In the genomic region with DNA sequence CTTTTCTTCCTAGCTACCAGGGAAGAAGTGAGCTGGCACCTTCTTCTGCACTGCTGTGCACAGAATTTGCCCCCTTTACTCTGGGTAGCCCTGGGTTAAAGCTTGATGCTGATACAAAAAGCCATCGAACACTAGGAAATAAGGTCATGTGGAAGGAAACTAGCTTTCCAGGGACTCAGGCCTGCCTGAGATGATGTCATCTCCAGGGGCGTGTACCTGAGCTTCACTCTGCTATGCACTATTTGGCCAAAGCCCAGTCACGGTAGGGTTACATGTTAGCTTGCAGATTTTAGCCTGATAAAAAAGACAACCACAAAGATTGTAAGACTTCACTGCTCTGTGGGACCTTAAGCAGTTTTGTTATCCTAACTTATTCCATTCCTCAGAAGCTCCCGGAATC, we compare ENCODE assay signal across 15 cellular contexts. TPM values are rescaled to one million over a fixed set of nuclear protein-coding genes. Genes with fewer than 3 reads are reported as not detected.
A peak's percentile ranks its signal among the peaks of the same experiment; 100 is the strongest.
DNase-seq lines count a peak whose midpoint lies in the region; ATAC-seq, FAIRE-seq and TF ChIP-seq lines count a peak whose summit lies in the region.
"Had no signal": no experiment of that assay in that cellular context is flagged by ENCODE, and none has a peak within 500 bp of the region (broad histone marks: within the 10 kb centered on the region; RNA-seq: fewer than 3 reads in every experiment).

No MANE protein-coding gene starts in this region.

- no peak for TF ChIP-seq POLR2A in gastroesophageal sphincter (IDR thresholded peaks at IDR 0.05)

- H3K4me1 Mint-ChIP-seq in activated naive CD8-positive, alpha-beta T cell treated with anti-CD3 and anti-CD28 coated beads, Interleukin-2, amount 10 ng/mL, durations not matched to agents 7 days and 5 days = peaks cover 26% of the 10 kb centered on the region
- peaks cover 64% of the 10 kb centered on the region for H3K4me1 Mint-ChIP-seq in activated naive CD8-positive, alpha-beta T cell treated with anti-CD3 and anti-CD28 coated beads for 36 hours
- H3K4me1 Mint-ChIP-seq: B cell had no signal

- no peak overlapping the region for H3K27ac Mint-ChIP-seq in activated naive CD8-positive, alpha-beta T cell treated with anti-CD3 and anti-CD28 coated beads, Interleukin-2, amount 10 ng/mL, durations not matched to agents 7 days and 5 days
- H3K27ac Mint-ChIP-seq in activated naive CD8-positive, alpha-beta T cell treated with anti-CD3 and anti-CD28 coated beads for 36 hours = no peak overlapping the region
- H3K27ac Mint-ChIP-seq: B cell had no signal

- ATAC-seq in activated naive CD8-positive, alpha-beta T cell treated with anti-CD3 and anti-CD28 coated beads, Interleukin-2, amount 10 ng/mL, durations not matched to agents 7 days and 5 days (ENCODE audit: low read depth) = peak; percentile 34
- ATAC-seq in Right ventricle myocardium inferior (no peak), gastroesophageal sphincter (no peak), GM18858 (IDR thresholded peaks at IDR 0.05; ENCODE audit: unreplicated experiment) (no peak)

- no peaks in the 10 kb centered on the region for H3K27me3 Mint-ChIP-seq in activated naive CD8-positive, alpha-beta T cell treated with anti-CD3 and anti-CD28 coated beads, Interleukin-2, amount 10 ng/mL, durations not matched to agents 7 days and 5 days
- no peaks in the 10 kb centered on the region for H3K27me3 Mint-ChIP-seq in activated naive CD8-positive, alpha-beta T cell treated with anti-CD3 and anti-CD28 coated beads for 36 hours

- H3K4me1 ChIP-seq in keratinocyte (ENCODE audit: control insufficient read depth, extremely low read depth, insufficient read depth, low read length) = peaks cover 24% of the 10 kb centered on the region
- no peaks in the 10 kb centered on the region for H3K4me1 ChIP-seq in urinary bladder (ENCODE audit: insufficient read depth)
- H3K4me1 ChIP-seq in gastroesophageal sphincter = no peaks in the 10 kb centered on the region

- H3K79me2 ChIP-seq in keratinocyte (ENCODE audit: control insufficient read depth, insufficient read depth, low read length) = no peaks in the 10 kb centered on the region

- no peak overlapping the region for H3K4me3 Mint-ChIP-seq in activated naive CD8-positive, alpha-beta T cell treated with anti-CD3 and anti-CD28 coated beads, Interleukin-2, amount 10 ng/mL, durations not matched to agents 7 days and 5 days
- H3K4me3 Mint-ChIP-seq in activated naive CD8-positive, alpha-beta T cell treated with anti-CD3 and anti-CD28 coated beads for 36 hours = no peak overlapping the region
- H3K4me3 Mint-ChIP-seq: B cell had no signal

- H3K9ac ChIP-seq in keratinocyte (ENCODE audit: control insufficient read depth, extremely low read depth, insufficient read depth, low read length) = no peak overlapping the region

- no peaks in the 10 kb centered on the region for H3K9me3 Mint-ChIP-seq in activated naive CD8-positive, alpha-beta T cell treated with anti-CD3 and anti-CD28 coated beads, Interleukin-2, amount 10 ng/mL, durations not matched to agents 7 days and 5 days
- H3K9me3 Mint-ChIP-seq in activated naive CD8-positive, alpha-beta T cell treated with anti-CD3 and anti-CD28 coated beads for 36 hours = no peaks in the 10 kb centered on the region

- H3K27ac ChIP-seq in VCaP (peak overlapping the region; percentile 78), keratinocyte (ENCODE audit: control insufficient read depth, insufficient read depth, low read length) (no peak overlapping the region), urinary bladder (ENCODE audit: low read depth) (peak overlapping the region; percentile 3), gastroesophageal sphincter (no peak overlapping the region)

- POLR2A ChIA-PET in activated naive CD8-positive, alpha-beta T cell treated with anti-CD3 and anti-CD28 coated beads, Interleukin-2, amount 10 ng/mL, durations not matched to agents 7 days and 5 days (lab: Charles Lee) = interaction anchor here (1.4 kb wide), 1 partner anchor 11 kb away, joined by 4 read pairs; no protein-coding TSS in a partner anchor

- peak; percentile 96 for FAIRE-seq in keratinocyte (lab: Jason Lieb, UNC)

- TF ChIP-seq EP300 in gastroesophageal sphincter (IDR thresholded peaks at IDR 0.05) = no peak

- H4K20me1 ChIP-seq in keratinocyte (ENCODE audit: control insufficient read depth, extremely low read depth, insufficient read depth, low read length) = no peaks in the 10 kb centered on the region

- 50% methylated on average over 4 of the region's 4 CpGs for WGBS in urinary bladder
- WGBS in gastroesophageal sphincter (ENCODE audit: low coverage in 1 of 2), 2 donors = 33 to 67% methylated on average over 1 to 2 of the region's 4 CpGs

- no peaks in the 10 kb centered on the region for H3K36me3 Mint-ChIP-seq in activated naive CD8-positive, alpha-beta T cell treated with anti-CD3 and anti-CD28 coated beads, Interleukin-2, amount 10 ng/mL, durations not matched to agents 7 days and 5 days
- peaks cover 2% of the 10 kb centered on the region for H3K36me3 Mint-ChIP-seq in activated naive CD8-positive, alpha-beta T cell treated with anti-CD3 and anti-CD28 coated beads for 36 hours

- DNase-seq in activated naive CD8-positive, alpha-beta T cell treated with anti-CD3 and anti-CD28 coated beads, Interleukin-2, amount 10 ng/mL, durations not matched to agents 7 days and 5 days = no peak
- DNase-seq in activated naive CD8-positive, alpha-beta T cell treated with anti-CD3 and anti-CD28 coated beads for 36 hours = no peak
- DNase-seq in keratinocyte (ENCODE audit: low read depth, low spot score) (no peak), Right ventricle myocardium inferior (ENCODE audit: missing footprints) (no peak)
- DNase-seq: activated CD8-positive, alpha-beta memory T cell treated with anti-CD3 and anti-CD28 coated beads for 24 hours; amniotic stem cell; HCEC 1CT; NCI-H1694 treated with DMSO at 0.1 percent for 48 hours had no signal

- no peak overlapping the region for H2AFZ ChIP-seq in keratinocyte (ENCODE audit: control insufficient read depth, low read length)

- H3K9me1 ChIP-seq in keratinocyte (ENCODE audit: control insufficient read depth, extremely low read depth, insufficient read depth, low read length) = no peaks in the 10 kb centered on the region

- H3K4me3 ChIP-seq in keratinocyte (ENCODE audit: control insufficient read depth in 2 of 3, extremely low read depth in 1 of 3, insufficient read depth in 2 of 3, low read depth in 1 of 3, low read length in 3 of 3) (no peak overlapping the region), urinary bladder (ENCODE audit: low read depth, low read length) (no peak overlapping the region), gastroesophageal sphincter (no peak overlapping the region)

- H3K27me3 ChIP-seq in keratinocyte (ENCODE audit: control insufficient read depth, extremely low read depth, insufficient read depth, low read length) (peaks cover 3% of the 10 kb centered on the region), gastroesophageal sphincter (peaks cover 10% of the 10 kb centered on the region)

- H3K36me3 ChIP-seq in keratinocyte (ENCODE audit: control insufficient read depth in 2 of 2, extremely low read depth in 1 of 2, insufficient read depth in 2 of 2, low read length in 2 of 2) = no peaks in the 10 kb centered on the region
- H3K36me3 ChIP-seq in urinary bladder (ENCODE audit: insufficient read depth) = no peaks in the 10 kb centered on the region
- H3K36me3 ChIP-seq in gastroesophageal sphincter = no peaks in the 10 kb centered on the region

- no peak overlapping the region for H3K4me2 ChIP-seq in keratinocyte (ENCODE audit: control insufficient read depth, extremely low read depth, insufficient read depth, low read depth, low read length)

- H3K9me3 ChIP-seq in keratinocyte (ENCODE audit: control insufficient read depth, low read depth, low read length) (no peaks in the 10 kb centered on the region), gastroesophageal sphincter (no peaks in the 10 kb centered on the region)

- TF ChIP-seq CTCF in VCaP (conservative IDR thresholded peaks at IDR 0.05) = no peak
- TF ChIP-seq CTCF in keratinocyte (optimal IDR thresholded peaks at IDR 0.05 in 1 of 3, IDR thresholded peaks at IDR 0.05 in 1 of 3, conservative IDR thresholded peaks at IDR 0.05 in 1 of 3; ENCODE audit: extremely low read depth in 1 of 3, insufficient read depth in 2 of 3, low read length in 3 of 3) = no peak
- TF ChIP-seq CTCF in gastroesophageal sphincter (IDR thresholded peaks at IDR 0.05) = no peak

- intact Hi-C loops in Right ventricle myocardium inferior (cut with DNase I) = no loop called here

- dilution Hi-C loops in keratinocyte (cut with MboI; ENCODE audit: extremely low pct_ligation_motif_present, low sequenced_read_pairs) = no loop called here

RNA-seq across cellular contexts. Expression of a gene that starts 20.4 kb away (rescaled TPM):
- under 1 TPM; 0.14 to 0.23 TPM for total RNA-seq in activated naive CD8-positive, alpha-beta T cell treated with anti-CD3 and anti-CD28 coated beads, Interleukin-2, amount 10 ng/mL, durations not matched to agents 7 days and 5 days
- total RNA-seq in activated naive CD8-positive, alpha-beta T cell treated with anti-CD3 and anti-CD28 coated beads for 36 hours = under 1 TPM; 0.16 to 0.21 TPM
- 0.21 to 0.27 TPM (median 0.27 TPM) in 3 replicates for polyA plus RNA-seq in keratinocyte
- 0.26 TPM for polyA plus RNA-seq in keratinocyte (2011; ENCODE audit: low read depth)
- 0.14 and 0.16 TPM in 2 replicates for polyA plus RNA-seq in keratinocyte (2011; cell fraction: cytosol; rRNA removed)
- polyA plus RNA-seq in keratinocyte (2011; cell fraction: nucleus; rRNA removed) = 0.75 and 1.1 TPM in 2 replicates
- 0.21 and 0.23 TPM in 2 replicates for polyA plus RNA-seq in keratinocyte (2012; ENCODE audit: low replicate concordance)
- 0.20 to 0.51 TPM (median 0.30 TPM) in 3 replicates for polyA minus RNA-seq in keratinocyte
- polyA minus RNA-seq in keratinocyte (2011; cell fraction: cytosol; rRNA and poly(A)+ RNA removed) = not detected
- polyA minus RNA-seq in keratinocyte (2011; cell fraction: nucleus; rRNA and poly(A)+ RNA removed) = 0.84 and 1.6 TPM in 2 replicates
- 1.7 TPM for total RNA-seq in urinary bladder
- polyA plus RNA-seq in urinary bladder = 3.9 TPM
- 0.14 TPM for total RNA-seq in Right ventricle myocardium inferior
- under 1 TPM in 1 of 4 donors, not detected in 3; 0.92 TPM for total RNA-seq in gastroesophageal sphincter
- total RNA-seq: B cell, lung microvascular endothelial cell, omental fat pad had no signal

Comparison
In these comparisons a context has a peak if more than half of its experiments do, and no peak if none do; other contexts are left out.
1. H3K27ac ChIP-seq: peak in VCaP (single experiment) and urinary bladder (single experiment); none in keratinocyte (single experiment) and gastroesophageal sphincter (0 of 4).